ENCODE assay signal across 15 cellular contexts in the genomic region with DNA sequence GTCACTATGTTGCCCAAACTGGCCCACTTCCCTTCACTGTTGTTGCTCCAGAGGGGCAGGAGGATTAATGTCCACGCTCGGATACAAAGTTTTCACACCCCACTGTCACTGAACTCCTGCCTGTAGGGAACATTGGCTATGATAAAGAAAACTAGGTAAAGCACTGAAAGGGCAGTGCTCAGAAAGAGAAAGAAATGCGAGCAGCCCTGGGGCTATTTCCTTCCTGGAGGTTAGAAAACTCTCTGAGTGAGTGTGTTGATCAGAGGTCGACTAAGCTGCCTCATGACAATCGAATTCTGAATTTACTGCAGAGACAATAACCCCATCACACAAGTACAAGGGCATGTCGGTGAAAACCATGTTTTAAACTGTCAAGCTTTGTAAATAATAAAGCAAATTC.
A peak's percentile ranks its signal among the peaks of the same experiment; 100 is the strongest.
DNase-seq lines count a peak whose midpoint lies in the region; ATAC-seq and TF ChIP-seq lines count a peak whose summit lies in the region.
"Had no signal": no experiment of that assay in that cellular context is flagged by ENCODE, and none has a peak within 500 bp of the region (broad histone marks: within the 10 kb centered on the region; RNA-seq: fewer than 3 reads in every experiment).

No MANE protein-coding gene starts in this region.

- TF ChIP-seq POLR2A in IMR-90 (IDR thresholded peaks at IDR 0.05; ENCODE audit: low read depth, low read length), result no peak
- TF ChIP-seq POLR2A in body of pancreas (IDR thresholded peaks at IDR 0.05), result no peak
- no peak for TF ChIP-seq POLR2A in suprapubic skin (IDR thresholded peaks at IDR 0.05)

- H3K27ac ChIP-seq in IMR-90 (ENCODE audit: insufficient read depth, low read length) (peak overlapping the region; percentile 34; the same call in 1 of the 2 replicates), body of pancreas (peak overlapping the region in 3 of 4 donors; percentile 49 to 62 (median 52)), lung (ENCODE audit: low read depth in 1 of 2, low read length in 1 of 2) (peak overlapping the region; percentile 23 to 57), substantia nigra (ENCODE audit: low read depth, low read length, poor library complexity, severe bottlenecking) (peak overlapping the region; percentile 16), suprapubic skin (no peak overlapping the region)
- H3K27ac ChIP-seq: SK-N-MC had no signal

- H3K23ac ChIP-seq in IMR-90 (ENCODE audit: low read depth, low read length), result peak overlapping the region; percentile 4; the same call in 1 of the 2 replicates

- H4K20me1 ChIP-seq in IMR-90 (ENCODE audit: insufficient read depth, low read length), result no peaks in the 10 kb centered on the region

- peaks cover 16% of the 10 kb centered on the region; the same call in 1 of the 2 replicates for H3K9me1 ChIP-seq in IMR-90 (ENCODE audit: insufficient read depth, low read length)

- TF ChIP-seq CTCF in IMR-90 (conservative IDR thresholded peaks at IDR 0.05; ENCODE audit: low read depth, low read length) (no peak), body of pancreas (IDR thresholded peaks at IDR 0.05) (no peak), lung (IDR thresholded peaks at IDR 0.05; ENCODE audit: control extremely low read depth, extremely low read depth) (no peak), suprapubic skin (IDR thresholded peaks at IDR 0.05) (no peak)

- ATAC-seq in IMR-90 (ENCODE audit: low read depth), result no peak
- ATAC-seq in body of pancreas, result no peak
- ATAC-seq in lung (ENCODE audit: insufficient read depth, low FRiP score), result no peak
- ATAC-seq: mucosa of descending colon had no signal

- peak overlapping the region; percentile 9 for H4K91ac ChIP-seq in IMR-90 (ENCODE audit: insufficient read depth, low read depth, low read length)

- no peak for TF ChIP-seq RAD21 in IMR-90 (IDR thresholded peaks at IDR 0.05; ENCODE audit: low read length)

- peak overlapping the region; percentile 82; the same call in 1 of the 2 replicates for H2AK5ac ChIP-seq in IMR-90 (ENCODE audit: low read depth, low read length)

- in situ Hi-C loops in IMR-90 (cut with MboI; ENCODE audit: low sequenced_read_pairs), result no loop called here
- in situ Hi-C loops in G401 (cut with HindIII; ENCODE audit: low sequenced_read_pairs), result loop anchor here (5.0 kb wide), 1 partner anchor 53 kb away; no protein-coding TSS in a partner anchor

- no peak overlapping the region for H2BK5ac ChIP-seq in IMR-90 (ENCODE audit: low read depth, low read length, poor library complexity, severe bottlenecking)

- H3K79me1 ChIP-seq in IMR-90 (ENCODE audit: low read depth in 1 of 2, low read length in 2 of 2), result no peaks in the 10 kb centered on the region

- CTCF ChIA-PET in IMR-90 (lab: Yijun Ruan, JAX), result no interaction called here

- H2BK120ac ChIP-seq in IMR-90 (ENCODE audit: low read depth, low read length), result peak overlapping the region; percentile 58

- H3K4me2 ChIP-seq in IMR-90 (ENCODE audit: low read depth, low read length), result no peak overlapping the region

- H3K27me3 ChIP-seq in IMR-90 (ENCODE audit: control insufficient read depth, insufficient read depth, low read length), result no peaks in the 10 kb centered on the region
- H3K27me3 ChIP-seq in body of pancreas, result no peaks in the 10 kb centered on the region
- no peaks in the 10 kb centered on the region for H3K27me3 ChIP-seq in lung (ENCODE audit: control insufficient read depth, insufficient read depth)
- H3K27me3 ChIP-seq in suprapubic skin, result no peaks in the 10 kb centered on the region
- H3K27me3 ChIP-seq: pancreas had no signal

- peak overlapping the region; percentile 55 for H3K4ac ChIP-seq in IMR-90 (ENCODE audit: low read depth, low read length)

- H2AK9ac ChIP-seq in IMR-90 (replicated peaks; ENCODE audit: low read depth, low read length, poor library complexity), result no peak overlapping the region

- H3K18ac ChIP-seq in IMR-90 (ENCODE audit: low read depth, low read length), result peak overlapping the region; percentile 77

- H3K4me3 ChIP-seq in IMR-90 (ENCODE audit: insufficient read depth, low read depth, low read length), result no peak overlapping the region
- no peak overlapping the region for H3K4me3 ChIP-seq in body of pancreas
- no peak overlapping the region for H3K4me3 ChIP-seq in lung
- H3K4me3 ChIP-seq in suprapubic skin, result no peak overlapping the region
- H3K4me3 ChIP-seq: mucosa of descending colon, pancreas, SK-N-MC had no signal

- WGBS in IMR-90 (ENCODE audit: extremely low coverage in 2 of 2, insufficient read length in 1 of 2), 2 experiments, result no CpG with 5 or more reads among the region's 6 CpGs
- WGBS in body of pancreas, 2 donors, result 45 to 48% methylated on average over 6 of the region's 6 CpGs
- 42 to 43% methylated on average over 6 of the region's 6 CpGs for whole genome bisulfite sequencing in lung, 2 donors
- 61% methylated on average over 6 of the region's 6 CpGs for WGBS in suprapubic skin

- intact Hi-C loops in IMR-90 (cut with micrococcal nuclease) (loop anchor here (2.0 kb wide), 1 partner anchor 45 kb away; no protein-coding TSS in a partner anchor), body of pancreas (cut with DNase I) (no loop called here)

- BruUV-seq in IMR-90 (replicated peaks; lab: Mats Ljungman, UMichigan), result no TSS peak

- peak overlapping the region; percentile 83; the same call in 1 of the 2 replicates for H2BK20ac ChIP-seq in IMR-90 (ENCODE audit: low read depth, low read length)

- H2AFZ ChIP-seq in IMR-90 (replicated peaks; ENCODE audit: low read length, poor library complexity), result peak overlapping the region; percentile 33

- no peak for TF ChIP-seq EP300 in suprapubic skin (IDR thresholded peaks at IDR 0.05)

- no peak overlapping the region for H3K9ac ChIP-seq in IMR-90 (ENCODE audit: low read depth, low read length)

- DNase-seq in IMR-90 (peak; percentile 10), body of pancreas (no peak), lung (ENCODE audit: low spot score) (no peak), substantia nigra (lab: John Stamatoyannopoulos, UW) (no peak), suprapubic skin (ENCODE audit: low spot score in 2 of 2) (no peak), G401 (ENCODE audit: low spot score) (no peak)
- no peak for DNase-seq in activated CD4-positive, alpha-beta T cell treated with anti-CD3 and anti-CD28 coated beads, Interleukin-2, amount 50 U/mL, for 48 hours
- DNase-seq: activated T-cell treated with anti-CD3 and anti-CD28 coated beads, Interleukin-2, amount 50 U/mL, for 48 hours; cerebellar nuclear complex; DMS53; NCI-H1436 treated with DMSO at 0.1 percent for 48 hours; NCI-H446; pancreas had no signal

- H3K9me3 ChIP-seq in IMR-90 (ENCODE audit: control insufficient read depth, insufficient read depth, low read length) (no peaks in the 10 kb centered on the region; the same call in 1 of the 2 replicates), body of pancreas (no peaks in the 10 kb centered on the region), lung (ENCODE audit: control insufficient read depth in 2 of 2, insufficient read depth in 1 of 2, low read length in 1 of 2) (peaks cover 0 to 1% of the 10 kb centered on the region in 2 donors), suprapubic skin (no peaks in the 10 kb centered on the region)
- H3K9me3 ChIP-seq: mucosa of descending colon, pancreas had no signal

- peak overlapping the region; percentile 16; the same call in 2 of the 3 replicates for H2BK15ac ChIP-seq in IMR-90 (ENCODE audit: low read depth, low read length)

- dilution Hi-C loops in IMR-90 (cut with HindIII; ENCODE audit: low sequenced_read_pairs, unreplicated experiment), result no loop called here

- no peak overlapping the region for H3K56ac ChIP-seq in IMR-90 (ENCODE audit: extremely low read depth, insufficient read depth, low read length)

- peaks cover 10% of the 10 kb centered on the region for H3K4me1 ChIP-seq in IMR-90 (ENCODE audit: control insufficient read depth, insufficient read depth, low read length)
- peaks cover 7% of the 10 kb centered on the region for H3K4me1 ChIP-seq in body of pancreas
- H3K4me1 ChIP-seq in lung (ENCODE audit: control insufficient read depth in 2 of 2, insufficient read depth in 2 of 2, low read length in 2 of 2), result peaks cover 0 to 14% of the 10 kb centered on the region in 2 donors
- peaks cover 3% of the 10 kb centered on the region for H3K4me1 ChIP-seq in suprapubic skin
- H3K4me1 ChIP-seq: pancreas had no signal

- POLR2A ChIA-PET in IMR-90 (lab: Charles Lee; ENCODE audit: unreplicated experiment), result no interaction called here

- no peaks in the 10 kb centered on the region for H3K36me3 ChIP-seq in IMR-90 (ENCODE audit: control insufficient read depth, insufficient read depth, low read length)
- H3K36me3 ChIP-seq in body of pancreas (replicated peaks in 1 of 2; ENCODE audit: insufficient read depth in 1 of 2, low read depth in 2 of 2), result no peaks in the 10 kb centered on the region
- H3K36me3 ChIP-seq in lung (ENCODE audit: control insufficient read depth in 2 of 2, insufficient read depth in 2 of 2, low read length in 2 of 2), result no peaks in the 10 kb centered on the region
- H3K36me3 ChIP-seq in suprapubic skin, result no peaks in the 10 kb centered on the region
- H3K36me3 ChIP-seq: pancreas had no signal

- peak overlapping the region; percentile 46; the same call in 1 of the 2 replicates for H3K14ac ChIP-seq in IMR-90 (replicated peaks; ENCODE audit: low read depth, low read length)

- peak overlapping the region in 1 of 2 experiments; percentile 28; a peak in 2 of 4 replicates for H4K8ac ChIP-seq in IMR-90 (ENCODE audit: low read depth in 2 of 2, low read length in 2 of 2)

- H4K5ac ChIP-seq in IMR-90 (ENCODE audit: low read depth, low read length), result no peak overlapping the region

TF ChIP-seq in IMR-90, 13 proteins besides CTCF, POLR2A, EP300 and RAD21 (continues in another document):
- TF ChIP-seq RFX5 (IDR thresholded peaks at IDR 0.05; ENCODE audit: low read depth, low read length) (no peak), MAZ (IDR thresholded peaks at IDR 0.05; ENCODE audit: borderline replicate concordance, low read depth, low read length) (no peak), SMC3 (IDR thresholded peaks at IDR 0.05; ENCODE audit: low read depth, low read length) (no peak), NFE2L2 (IDR thresholded peaks at IDR 0.05; ENCODE audit: low read depth, low read length) (no peak), MAFK (IDR thresholded peaks at IDR 0.05; ENCODE audit: low read depth, low read length) (no peak), BHLHE40 (IDR thresholded peaks at IDR 0.05; ENCODE audit: low read depth, low read length) (no peak), CHD1 (IDR thresholded peaks at IDR 0.05; ENCODE audit: low read depth, low read length) (no peak), MXI1 (IDR thresholded peaks at IDR 0.05; ENCODE audit: borderline replicate concordance, low read depth, low read length) (no peak), FOS (IDR thresholded peaks at IDR 0.05; ENCODE audit: low read depth, low read length) (no peak)
- TF ChIP-seq, protein P1, sequence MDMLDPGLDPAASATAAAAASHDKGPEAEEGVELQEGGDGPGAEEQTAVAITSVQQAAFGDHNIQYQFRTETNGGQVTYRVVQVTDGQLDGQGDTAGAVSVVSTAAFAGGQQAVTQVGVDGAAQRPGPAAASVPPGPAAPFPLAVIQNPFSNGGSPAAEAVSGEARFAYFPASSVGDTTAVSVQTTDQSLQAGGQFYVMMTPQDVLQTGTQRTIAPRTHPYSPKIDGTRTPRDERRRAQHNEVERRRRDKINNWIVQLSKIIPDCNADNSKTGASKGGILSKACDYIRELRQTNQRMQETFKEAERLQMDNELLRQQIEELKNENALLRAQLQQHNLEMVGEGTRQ (IDR thresholded peaks at IDR 0.05; ENCODE audit: low read depth, low read length), result no peak
